In genomic region chr12:120720234-120720968, GRCh38 we compare ENCODE assay signal across 1 cellular context.
TF ChIP-seq lines count a peak whose summit lies in the region.

No MANE protein-coding gene starts in this region.

TF ChIP-seq in K562, 482 proteins besides CTCF, POLR2A, EP300 and RAD21:
- TF ChIP-seq DMBX1 (CRISPR knock-in tag; IDR thresholded peaks at IDR 0.05; ENCODE audit: borderline replicate concordance) (0 out of 2 replicates have a peak, but pooled peaks have one; percentile 17), JUND (IDR thresholded peaks at IDR 0.05; ENCODE audit: borderline replicate concordance, low read depth, low read length) (peak; percentile 80), JUND (tag; IDR thresholded peaks at IDR 0.05; ENCODE audit: borderline replicate concordance, low read depth, low read length) (peak; percentile 69; the same call in 1 of the 3 replicates), SRSF1 (IDR thresholded peaks at IDR 0.05; ENCODE audit: low read depth, low read length) (no peak), ATF3 (IDR thresholded peaks at IDR 0.05) (peak; percentile 75), ATF3 (CRISPR knock-in tag; conservative IDR thresholded peaks at IDR 0.05) (no peak), SMARCA4 (IDR thresholded peaks at IDR 0.05) (peak; percentile 64), C11orf30 (IDR thresholded peaks at IDR 0.05; ENCODE audit: low read depth) (peak; percentile 86), ZNF316 (IDR thresholded peaks at IDR 0.05) (peak; percentile 80), TCF3 (CRISPR knock-in tag; IDR thresholded peaks at IDR 0.05) (peak; percentile 55), ELF4 (CRISPR knock-in tag; IDR thresholded peaks at IDR 0.05) (0 out of 2 replicates have a peak, but pooled peaks have one; percentile 21), MEF2D (tag; conservative IDR thresholded peaks at IDR 0.05; ENCODE audit: low read depth) (no peak), ZNF274 (IDR thresholded peaks at IDR 0.05; ENCODE audit: borderline replicate concordance, low read depth, low read length) (no peak), ZNF212 (CRISPR knock-in tag; IDR thresholded peaks at IDR 0.05) (no peak), BHLHE40 (IDR thresholded peaks at IDR 0.05; ENCODE audit: low read length) (0 out of 2 replicates have a peak, but pooled peaks have one; percentile 10), NCOR1 (IDR thresholded peaks at IDR 0.05) (no peak), RBBP5 (IDR thresholded peaks at IDR 0.05; ENCODE audit: borderline replicate concordance, insufficient read depth, low read length, poor library complexity, severe bottlenecking) (peak; percentile 51), GATA2 (CRISPR knock-in tag; IDR thresholded peaks at IDR 0.05) (0 out of 2 replicates have a peak, but pooled peaks have one; percentile 19), TAL1 (IDR thresholded peaks at IDR 0.05) (peak; percentile 32; the same call in 1 of the 2 replicates), FOSL1 (tag; conservative IDR thresholded peaks at IDR 0.05) (peak; percentile 84), NRF1 (conservative IDR thresholded peaks at IDR 0.05 in 1 of 2, IDR thresholded peaks at IDR 0.05 in 1 of 2) (peak; percentile 27 to 33; a peak in 2 of 4 replicates), SUPT5H (IDR thresholded peaks at IDR 0.05) (no peak), NFE2 (IDR thresholded peaks at IDR 0.05; ENCODE audit: low read depth) (peak; percentile 83), DPF2 (IDR thresholded peaks at IDR 0.05) (peak; percentile 67), NFRKB (IDR thresholded peaks at IDR 0.05; ENCODE audit: low read depth) (no peak), GABPB2 (CRISPR knock-in tag; conservative IDR thresholded peaks at IDR 0.05) (no peak), USF1 (CRISPR knock-in tag; IDR thresholded peaks at IDR 0.05) (no peak), STAT5A (IDR thresholded peaks at IDR 0.05; ENCODE audit: borderline replicate concordance, low read length) (no peak), HIVEP1 (CRISPR knock-in tag; IDR thresholded peaks at IDR 0.05) (no peak), ZNF217 (CRISPR knock-in tag; IDR thresholded peaks at IDR 0.05) (no peak), SIN3A (IDR thresholded peaks at IDR 0.05; ENCODE audit: borderline replicate concordance in 2 of 2, control insufficient read depth in 1 of 2, low read depth in 2 of 2, low read length in 2 of 2) (no peak), ZNF592 (IDR thresholded peaks at IDR 0.05) (peak; percentile 62; the same call in 1 of the 2 replicates), ZFX (CRISPR knock-in tag; IDR thresholded peaks at IDR 0.05) (peak; percentile 47), ARID1B (IDR thresholded peaks at IDR 0.05) (peak; percentile 60; the same call in 1 of the 2 replicates), ZNF354B (CRISPR knock-in tag; IDR thresholded peaks at IDR 0.05) (no peak), RCOR1 (IDR thresholded peaks at IDR 0.05; ENCODE audit: borderline replicate concordance in 1 of 2, low read depth in 2 of 2, low read length in 2 of 2) (0 out of 4 replicates have a peak, but pooled peaks of 1 of the 2 experiments have one; percentile 36), MAFK (IDR thresholded peaks at IDR 0.05; ENCODE audit: low read length) (peak; percentile 61; the same call in 1 of the 2 replicates), BACH1 (tag; IDR thresholded peaks at IDR 0.05) (peak; percentile 31; the same call in 1 of the 2 replicates), PHF21A (IDR thresholded peaks at IDR 0.05; ENCODE audit: borderline replicate concordance, low read depth) (no peak), MAFF (IDR thresholded peaks at IDR 0.05; ENCODE audit: low read length) (peak; percentile 42; the same call in 1 of the 2 replicates), TEAD4 (IDR thresholded peaks at IDR 0.05; ENCODE audit: low read length) (peak; percentile 18; the same call in 1 of the 2 replicates), TEAD4 (CRISPR knock-in tag; IDR thresholded peaks at IDR 0.05; ENCODE audit: borderline replicate concordance) (no peak), FIP1L1 (IDR thresholded peaks at IDR 0.05; ENCODE audit: low read depth, low read length, poor library complexity, severe bottlenecking) (no peak), MAFG (tag; conservative IDR thresholded peaks at IDR 0.05) (peak; percentile 70), RFX1 (IDR thresholded peaks at IDR 0.05) (peak; percentile 74), MCM5 (IDR thresholded peaks at IDR 0.05; ENCODE audit: low read depth) (no peak), CBFA2T3 (IDR thresholded peaks at IDR 0.05) (peak; percentile 63)
TF ChIP-seq in K562: peak in this region for 27.
